1 cellular context compared by ENCODE assay signal in genomic region chr20:14915356-14915755, GRCh38.
A peak's percentile ranks its signal among the peaks of the same experiment; 100 is the strongest.
TF ChIP-seq lines count a peak whose summit lies in the region.

No MANE protein-coding gene starts in this region.

TF ChIP-seq in SK-N-SH, 30 proteins besides CTCF, POLR2A, EP300 and RAD21 (continued from another document):
- TF ChIP-seq TEAD4 (IDR thresholded peaks at IDR 0.05; ENCODE audit: borderline replicate concordance, insufficient read depth) (peak; percentile 56; the same call in 1 of the 2 replicates), MAX (IDR thresholded peaks at IDR 0.05; ENCODE audit: low read depth) (0 out of 2 replicates have a peak, but pooled peaks have one; percentile 8), FOSL2 (IDR thresholded peaks at IDR 0.05; ENCODE audit: borderline replicate concordance, low read depth) (no peak), YY1 (IDR thresholded peaks at IDR 0.05; ENCODE audit: low read depth) (no peak), ELF1 (IDR thresholded peaks at IDR 0.05) (no peak), MEF2A (IDR thresholded peaks at IDR 0.05; ENCODE audit: borderline replicate concordance, low read depth) (no peak), REST (IDR thresholded peaks at IDR 0.05; ENCODE audit: low read depth, low read length) (no peak), FOXM1 (IDR thresholded peaks at IDR 0.05; ENCODE audit: low read depth) (peak; percentile 63; the same call in 1 of the 2 replicates), PBX3 (IDR thresholded peaks at IDR 0.05) (peak; percentile 88), RCOR1 (IDR thresholded peaks at IDR 0.05; ENCODE audit: low read length) (peak; percentile 87), EZH2phosphoT487 (IDR thresholded peaks at IDR 0.05; ENCODE audit: borderline replicate concordance, low read depth) (no peak), GABPA (IDR thresholded peaks at IDR 0.05; ENCODE audit: low read depth) (no peak), USF2 (IDR thresholded peaks at IDR 0.05; ENCODE audit: borderline replicate concordance, low read depth, low read length) (no peak), SMC3 (IDR thresholded peaks at IDR 0.05; ENCODE audit: low read depth, low read length) (no peak; the same call in 1 of the 2 replicates), NFIC (IDR thresholded peaks at IDR 0.05; ENCODE audit: borderline replicate concordance) (peak; percentile 68), CHD2 (IDR thresholded peaks at IDR 0.05; ENCODE audit: low read length, partially characterized antibody) (peak; percentile 80), FOXJ3 (CRISPR knock-in tag; IDR thresholded peaks at IDR 0.05) (peak; percentile 96), RXRA (IDR thresholded peaks at IDR 0.05; ENCODE audit: borderline replicate concordance, low read depth) (no peak)
